In genomic region chr22:32389685-32390084, GRCh38 we compare ENCODE assay signal across 10 cellular contexts. TPM values are rescaled to one million over a fixed set of nuclear protein-coding genes. Genes with fewer than 3 reads are reported as not detected.
DNase-seq lines count a peak whose midpoint lies in the region; ATAC-seq, FAIRE-seq and TF ChIP-seq lines count a peak whose summit lies in the region.
"Had no signal": no experiment of that assay in that cellular context is flagged by ENCODE, and none has a peak within 500 bp of the region (broad histone marks: within the 10 kb centered on the region; RNA-seq: fewer than 3 reads in every experiment).

No MANE protein-coding gene starts in this region.

- H4K20me1 ChIP-seq in astrocyte (ENCODE audit: insufficient read depth, low read length): peaks cover 17% of the 10 kb centered on the region

- no peaks in the 10 kb centered on the region for H3K4me1 ChIP-seq in astrocyte (ENCODE audit: insufficient read depth, low read length)
- no peaks in the 10 kb centered on the region for H3K4me1 ChIP-seq in naive thymus-derived CD4-positive, alpha-beta T cell (ENCODE audit: control insufficient read depth in 2 of 2, insufficient read depth in 2 of 2, low read length in 2 of 2)

- H3K4me2 ChIP-seq in astrocyte (ENCODE audit: low read length): no peak overlapping the region

- no peak for ATAC-seq in naive thymus-derived CD4-positive, alpha-beta T cell
- no peak for ATAC-seq in HG02678 (IDR thresholded peaks at IDR 0.05; ENCODE audit: unreplicated experiment)

- H3K27me3 Mint-ChIP-seq in astrocyte (ENCODE audit: low read depth, unreplicated experiment): no peaks in the 10 kb centered on the region
- H3K27me3 Mint-ChIP-seq in naive thymus-derived CD4-positive, alpha-beta T cell: no peaks in the 10 kb centered on the region

- CTCF ChIA-PET in naive thymus-derived CD4-positive, alpha-beta T cell (lab: Charles Lee): no interaction called here

- POLR2A ChIA-PET in naive thymus-derived CD4-positive, alpha-beta T cell (lab: Charles Lee): no interaction called here

- in situ Hi-C loops in KBM-7 (cut with MboI; ENCODE audit: low pct_unique_long_range_greater_than_20kb, low sequenced_read_pairs): no loop called here

- H3K79me2 ChIP-seq in astrocyte (ENCODE audit: insufficient read depth, low read length): no peaks in the 10 kb centered on the region

- peak; percentile 16 for DNase-seq in NCI-H1092 treated with DMSO at 0.1 percent for 48 hours (lab: John Stamatoyannopoulos, UW)
- DNase-seq in NCI-H1092 (lab: John Stamatoyannopoulos, UW): no peak
- peak; percentile 39 for DNase-seq in KBM-7
- DNase-seq in astrocyte (ENCODE audit: low read depth): no peak
- DNase-seq in naive thymus-derived CD4-positive, alpha-beta T cell: peak in 1 of 9 donors; percentile 15
- DNase-seq in HTR-8/SVneo (ENCODE audit: insufficient read length, low spot score): no peak
- no peak for DNase-seq in SW480 (ENCODE audit: low spot score)

- H3K27ac Mint-ChIP-seq in astrocyte (ENCODE audit: unreplicated experiment): no peak overlapping the region
- peak overlapping the region in 6 of 9 donors; percentile 5 to 67 (median 34) for H3K27ac Mint-ChIP-seq in naive thymus-derived CD4-positive, alpha-beta T cell

- no peak overlapping the region for H3K4me3 ChIP-seq in astrocyte (ENCODE audit: insufficient read depth, low read depth, low read length)
- H3K4me3 ChIP-seq in naive thymus-derived CD4-positive, alpha-beta T cell (ENCODE audit: low read length): no peak overlapping the region

- FAIRE-seq in astrocyte (lab: Jason Lieb, UNC): no peak
- no peak for FAIRE-seq in HTR-8/SVneo (lab: Jason Lieb, UNC)

- H3K4me1 Mint-ChIP-seq in astrocyte (ENCODE audit: low read depth, unreplicated experiment): peaks cover 5% of the 10 kb centered on the region
- no peaks in the 10 kb centered on the region for H3K4me1 Mint-ChIP-seq in naive thymus-derived CD4-positive, alpha-beta T cell

- peaks cover 55% of the 10 kb centered on the region for H3K36me3 ChIP-seq in astrocyte (ENCODE audit: insufficient read depth, low read length)
- H3K36me3 ChIP-seq in naive thymus-derived CD4-positive, alpha-beta T cell (ENCODE audit: control insufficient read depth in 2 of 3, insufficient read depth in 3 of 3, low read length in 3 of 3): peaks cover 18 to 75% (median 22%) of the 10 kb centered on the region in 3 experiments

- no peaks in the 10 kb centered on the region for H3K9me3 Mint-ChIP-seq in astrocyte (ENCODE audit: unreplicated experiment)
- no peaks in the 10 kb centered on the region for H3K9me3 Mint-ChIP-seq in naive thymus-derived CD4-positive, alpha-beta T cell

- H3K4me3 Mint-ChIP-seq in astrocyte (ENCODE audit: unreplicated experiment): no peak overlapping the region
- H3K4me3 Mint-ChIP-seq in naive thymus-derived CD4-positive, alpha-beta T cell: no peak overlapping the region

- H3K9ac ChIP-seq in astrocyte (ENCODE audit: low read length): no peak overlapping the region

- no peaks in the 10 kb centered on the region for H3K9me3 ChIP-seq in astrocyte (ENCODE audit: insufficient read depth, low read depth, low read length)
- no peaks in the 10 kb centered on the region for H3K9me3 ChIP-seq in naive thymus-derived CD4-positive, alpha-beta T cell (ENCODE audit: control insufficient read depth in 2 of 3, low read length in 3 of 3)

- no peak overlapping the region for H2AFZ ChIP-seq in astrocyte (ENCODE audit: low read depth, low read length)

- TF ChIP-seq CTCF in astrocyte (IDR thresholded peaks at IDR 0.05; ENCODE audit: insufficient read depth, low read depth, low read length): peak; percentile 37

- no peaks in the 10 kb centered on the region for H3K27me3 ChIP-seq in astrocyte (ENCODE audit: insufficient read depth, low read length)
- H3K27me3 ChIP-seq in naive thymus-derived CD4-positive, alpha-beta T cell (ENCODE audit: control insufficient read depth in 2 of 2, insufficient read depth in 2 of 2, low read length in 2 of 2): no peaks in the 10 kb centered on the region

- no peak overlapping the region for H3K27ac ChIP-seq in astrocyte (ENCODE audit: low read depth, low read length)
- no peak overlapping the region for H3K27ac ChIP-seq in naive thymus-derived CD4-positive, alpha-beta T cell (ENCODE audit: low read depth, low read length)

- H3K36me3 Mint-ChIP-seq in astrocyte (ENCODE audit: low read depth, unreplicated experiment): peaks cover 17% of the 10 kb centered on the region
- H3K36me3 Mint-ChIP-seq in naive thymus-derived CD4-positive, alpha-beta T cell: peaks cover 4 to 51% (median 20%) of the 10 kb centered on the region in 5 donors

- intact Hi-C loops in naive thymus-derived CD4-positive, alpha-beta T cell (cut with micrococcal nuclease): loop anchor here in 1 of 2 donors (1.0 kb wide), 1 partner anchor 412 kb away; no protein-coding TSS in a partner anchor

RNA-seq across cellular contexts. Expression of gene RTCB, which starts 22.4 kb away (rescaled TPM):
- total RNA-seq in astrocyte: 78.1 and 93.1 TPM in 2 replicates
- total RNA-seq in naive thymus-derived CD4-positive, alpha-beta T cell: 10 to 100 TPM; 41.6 to 59.7 (median 54.6) TPM
- polyA plus RNA-seq in naive thymus-derived CD4-positive, alpha-beta T cell: 100 to 1,000 TPM; 101 to 126 TPM

RNA-seq across cellular contexts. Expression of gene RFPL3, which starts 32.0 kb away (rescaled TPM):
- not detected in 2 replicates for total RNA-seq in astrocyte
- total RNA-seq in naive thymus-derived CD4-positive, alpha-beta T cell: not detected
- not detected for polyA plus RNA-seq in naive thymus-derived CD4-positive, alpha-beta T cell
- total RNA-seq: glomerular endothelial cell; T-helper 2 cell treated with Interferon-gamma antibody and Interleukin-4, amounts not matched to agents 100 ng/mL and 5 ng/mL, for 36 hours had no signal

Comparison
In these comparisons a context has a peak if more than half of its experiments do, and no peak if none do; other contexts are left out.
1. DNase-seq: peak in NCI-H1092 treated with DMSO at 0.1 percent for 48 hours (single experiment) and KBM-7 (single experiment); none in NCI-H1092 (single experiment), astrocyte (single experiment), HTR-8/SVneo (single experiment) and SW480 (single experiment).